ENCODE assay signal across 8 cellular contexts in genomic region chr7:120941064-120941463, GRCh38. TPM values are rescaled to one million over a fixed set of nuclear protein-coding genes. Genes with fewer than 3 reads are reported as not detected.
DNase-seq lines count a peak whose midpoint lies in the region; ATAC-seq and TF ChIP-seq lines count a peak whose summit lies in the region.

No MANE protein-coding gene starts in this region.

- H3K9me3 ChIP-seq in hepatocyte (ENCODE audit: low read depth): no peaks in the 10 kb centered on the region

- no peak overlapping the region for H3K27ac ChIP-seq in hepatocyte

- peaks cover 22% of the 10 kb centered on the region for H3K27me3 Mint-ChIP-seq in activated T-helper 2 cell treated with anti-CD3 and anti-CD28 coated beads, Interferon-gamma antibody, Interleukin-2, Interleukin-4, amounts not matched to agents 10 μg/mL and 5 μg/mL and 100 μg/mL, durations not matched to agents 14 hours and 24 hours and 36 hours (ENCODE audit: low read depth)

- peaks cover 6% of the 10 kb centered on the region for H3K4me1 ChIP-seq in hepatocyte (ENCODE audit: insufficient read depth)

- no peaks in the 10 kb centered on the region for H4K20me1 ChIP-seq in hepatocyte (ENCODE audit: insufficient read depth, poor library complexity, severe bottlenecking)

- no peak overlapping the region for H3K4me3 Mint-ChIP-seq in activated T-helper 2 cell treated with anti-CD3 and anti-CD28 coated beads, Interferon-gamma antibody, Interleukin-2, Interleukin-4, amounts not matched to agents 10 μg/mL and 5 μg/mL and 100 μg/mL, durations not matched to agents 14 hours and 24 hours and 36 hours (ENCODE audit: low read depth)

- H3K4me1 Mint-ChIP-seq in activated T-helper 2 cell treated with anti-CD3 and anti-CD28 coated beads, Interferon-gamma antibody, Interleukin-2, Interleukin-4, amounts not matched to agents 10 μg/mL and 5 μg/mL and 100 μg/mL, durations not matched to agents 14 hours and 24 hours and 36 hours (ENCODE audit: low read depth): peaks cover 3% of the 10 kb centered on the region

- CTCF ChIA-PET in BJ (lab: Yijun Ruan, JAX): interaction anchor here (0.9 to 1.4 kb wide), 2 partner anchors 135 to 150 kb away, joined by 3 to 5 read pairs; no protein-coding TSS in a partner anchor

- H3K9me2 ChIP-seq in hepatocyte (replicated peaks; ENCODE audit: insufficient read depth): no peaks in the 10 kb centered on the region

- no peak overlapping the region for H3K4me2 ChIP-seq in hepatocyte

- no peaks in the 10 kb centered on the region; the same call in 1 of the 2 replicates for H3K27me3 ChIP-seq in BJ (ENCODE audit: control insufficient read depth, insufficient read depth, low read length)
- no peaks in the 10 kb centered on the region for H3K27me3 ChIP-seq in hepatocyte

- no peak overlapping the region for H3K4me3 ChIP-seq in BJ (ENCODE audit: low read depth, low read length)
- no peak overlapping the region for H3K4me3 ChIP-seq in hepatocyte

- no peaks in the 10 kb centered on the region for H3K36me3 Mint-ChIP-seq in activated T-helper 2 cell treated with anti-CD3 and anti-CD28 coated beads, Interferon-gamma antibody, Interleukin-2, Interleukin-4, amounts not matched to agents 10 μg/mL and 5 μg/mL and 100 μg/mL, durations not matched to agents 14 hours and 24 hours and 36 hours (ENCODE audit: low read depth)

- 63% methylated on average over 1 of the region's 1 CpG for WGBS in hepatocyte (ENCODE audit: low lambda C conversion rate, missing lambda C conversion rate)

- no peaks in the 10 kb centered on the region for H3K36me3 ChIP-seq in BJ (ENCODE audit: control insufficient read depth, insufficient read depth, low read length)
- no peaks in the 10 kb centered on the region for H3K36me3 ChIP-seq in hepatocyte (replicated peaks; ENCODE audit: insufficient read depth, low read depth)

- ATAC-seq in GM19463 (IDR thresholded peaks at IDR 0.05; ENCODE audit: unreplicated experiment) (peak; percentile 50), HG02970 (IDR thresholded peaks at IDR 0.05; ENCODE audit: low FRiP score, unreplicated experiment) (no peak)

- no peak overlapping the region for H2AFZ ChIP-seq in hepatocyte

- H3K9me3 Mint-ChIP-seq in activated T-helper 2 cell treated with anti-CD3 and anti-CD28 coated beads, Interferon-gamma antibody, Interleukin-2, Interleukin-4, amounts not matched to agents 10 μg/mL and 5 μg/mL and 100 μg/mL, durations not matched to agents 14 hours and 24 hours and 36 hours: no peaks in the 10 kb centered on the region

- no peak for DNase-seq in BJ (ENCODE audit: low read depth)
- peak; percentile 22 for DNase-seq in NCI-H82 treated with DMSO at 0.1 percent for 48 hours (lab: John Stamatoyannopoulos, UW; ENCODE audit: unreplicated experiment)
- DNase-seq in hepatocyte (ENCODE audit: low spot score): no peak
- no peak for DNase-seq in T-helper 2 cell
- DNase-seq in activated T-helper 2 cell treated with anti-CD3 and anti-CD28 coated beads, Interferon-gamma antibody, Interleukin-2, Interleukin-4, amounts not matched to agents 10 μg/mL and 5 μg/mL and 100 μg/mL, durations not matched to agents 14 hours and 24 hours and 36 hours (ENCODE audit: low spot score): no peak
- DNase-seq in NCI-H2081 treated with DMSO at 0.1 percent for 48 hours (lab: John Stamatoyannopoulos, UW): no peak

- no peak overlapping the region for H3K27ac Mint-ChIP-seq in activated T-helper 2 cell treated with anti-CD3 and anti-CD28 coated beads, Interferon-gamma antibody, Interleukin-2, Interleukin-4, amounts not matched to agents 10 μg/mL and 5 μg/mL and 100 μg/mL, durations not matched to agents 14 hours and 24 hours and 36 hours

- no peaks in the 10 kb centered on the region for H3K79me2 ChIP-seq in hepatocyte

- intact Hi-C loops in activated T-helper 2 cell treated with anti-CD3 and anti-CD28 coated beads, Interferon-gamma antibody, Interleukin-2, Interleukin-4, amounts not matched to agents 10 μg/mL and 5 μg/mL and 100 μg/mL, durations not matched to agents 14 hours and 24 hours and 36 hours (cut with micrococcal nuclease): loop anchor here (2.0 kb wide), 1 partner anchor 134 kb away; no protein-coding TSS in a partner anchor

- POLR2A ChIA-PET in BJ (lab: Charles Lee): no interaction called here

- TF ChIP-seq CTCF in BJ (IDR thresholded peaks at IDR 0.05; ENCODE audit: insufficient read depth, low read depth, low read length): peak; percentile 21; the same call in 1 of the 2 replicates
- peak; percentile 46 for TF ChIP-seq CTCF in hepatocyte (IDR thresholded peaks at IDR 0.05; ENCODE audit: poor library complexity)

RNA-seq across cellular contexts. Expression of gene ING3, which starts 9.5 kb away (rescaled TPM):
- 4.4 and 8.4 TPM in 2 replicates for polyA plus RNA-seq in BJ (2011; rRNA removed)
- 3.1 and 6.5 TPM in 2 replicates for polyA minus RNA-seq in BJ (2011; rRNA and poly(A)+ RNA removed)
- total RNA-seq in hepatocyte: 21.0 and 29.6 TPM in 2 replicates
- 14.1 and 17.6 TPM in 2 replicates for polyA plus RNA-seq in hepatocyte
- total RNA-seq in activated T-helper 2 cell treated with anti-CD3 and anti-CD28 coated beads, Interferon-gamma antibody, Interleukin-2, Interleukin-4, amounts not matched to agents 10 μg/mL and 5 μg/mL and 100 μg/mL, durations not matched to agents 14 hours and 24 hours and 36 hours: 22.6 and 22.9 TPM in 2 replicates

RNA-seq across cellular contexts. Expression of gene CPED1, which starts 47.4 kb away (rescaled TPM):
- 18.3 and 22.0 TPM in 2 replicates for polyA plus RNA-seq in BJ (2011; rRNA removed)
- 34.9 and 35.6 TPM in 2 replicates for polyA minus RNA-seq in BJ (2011; rRNA and poly(A)+ RNA removed)
- total RNA-seq in hepatocyte: 29.4 and 30.5 TPM in 2 replicates
- 8.1 and 10.1 TPM in 2 replicates for polyA plus RNA-seq in hepatocyte
- not detected in 2 replicates for total RNA-seq in activated T-helper 2 cell treated with anti-CD3 and anti-CD28 coated beads, Interferon-gamma antibody, Interleukin-2, Interleukin-4, amounts not matched to agents 10 μg/mL and 5 μg/mL and 100 μg/mL, durations not matched to agents 14 hours and 24 hours and 36 hours

Comparison
In these comparisons a context has a peak if more than half of its experiments do, and no peak if none do; other contexts are left out.
1. RNA of gene CPED1, which starts 47.4 kb away (total RNA-seq): 29.4 to 30.5 TPM in hepatocyte; not detected in activated T-helper 2 cell treated with anti-CD3 and anti-CD28 coated beads, Interferon-gamma antibody, Interleukin-2, Interleukin-4, amounts not matched to agents 10 μg/mL and 5 μg/mL and 100 μg/mL, durations not matched to agents 14 hours and 24 hours and 36 hours; every median in the first group is over 10 times any median in the second.